ENCODE assay signal across 18 cellular contexts in genomic region chr9:95667789-95668188, GRCh38.
A peak's percentile ranks its signal among the peaks of the same experiment; 100 is the strongest.
DNase-seq lines count a peak whose midpoint lies in the region; ATAC-seq and TF ChIP-seq lines count a peak whose summit lies in the region.
"Had no signal": no experiment of that assay in that cellular context is flagged by ENCODE, and none has a peak within 500 bp of the region (broad histone marks: within the 10 kb centered on the region; RNA-seq: fewer than 3 reads in every experiment).

No MANE protein-coding gene starts in this region.

- H2AFZ ChIP-seq in parathyroid adenoma: peak overlapping the region; percentile 17
- H2AFZ ChIP-seq: GM23338 had no signal

- H3K9me3 ChIP-seq in parathyroid adenoma (ENCODE audit: control insufficient read depth, low read length): no peaks in the 10 kb centered on the region

- H3K79me2 ChIP-seq in parathyroid adenoma: no peaks in the 10 kb centered on the region

- no peaks in the 10 kb centered on the region for H3K36me3 ChIP-seq in parathyroid adenoma (ENCODE audit: control insufficient read depth, insufficient read depth, low read length)
- H3K36me3 ChIP-seq: BLaER1 treated with 17β-estradiol and CSF1 and Interleukin-3, amounts not matched to agents 10 nM and 100 nM had no signal

- H3K4me2 ChIP-seq in parathyroid adenoma (ENCODE audit: low read length): peak overlapping the region; percentile 31

- H3K9ac ChIP-seq in parathyroid adenoma: no peak overlapping the region

- H3K27ac ChIP-seq in parathyroid adenoma: no peak overlapping the region
- H3K27ac ChIP-seq: BLaER1 treated with 17β-estradiol and CSF1 and Interleukin-3, amounts not matched to agents 10 nM and 100 nM had no signal

- no peak overlapping the region for H3K4me3 ChIP-seq in parathyroid adenoma (ENCODE audit: low read depth, low read length)
- H3K4me3 ChIP-seq: BLaER1 treated with 17β-estradiol and CSF1 and Interleukin-3, amounts not matched to agents 10 nM and 100 nM; GM12878; GM23338 had no signal

- peaks cover 6% of the 10 kb centered on the region for H3K4me1 ChIP-seq in parathyroid adenoma

- peak; percentile 16 for DNase-seq in NCI-H510A treated with DMSO at 0.1 percent for 48 hours (lab: John Stamatoyannopoulos, UW)
- no peak for DNase-seq in NCI-H510A (lab: John Stamatoyannopoulos, UW)
- peak; percentile 78 for DNase-seq in NCI-H1417 treated with DMSO at 0.1 percent for 48 hours (lab: John Stamatoyannopoulos, UW)
- peak; percentile 82 for DNase-seq in NCI-H748 (lab: John Stamatoyannopoulos, UW; ENCODE audit: unreplicated experiment)
- no peak for DNase-seq in stimulated activated CD8-positive, alpha-beta memory T cell treated with anti-CD3 and anti-CD28 coated beads, Interleukin-4, amount 100 ng/mL, for 48 hours
- DNase-seq in kidney glomerular epithelial cell (lab: John Stamatoyannopoulos, UW): no peak
- DNase-seq: CD8-positive, alpha-beta memory T cell; GDM1; Karpas-422; MM.1S; NCI-H1930; NCI-H226; SW 1271 had no signal

- TF ChIP-seq CTCF in parathyroid adenoma (IDR thresholded peaks at IDR 0.05): no peak

- ATAC-seq in HG03354 (IDR thresholded peaks at IDR 0.05; ENCODE audit: poor library complexity, severe bottlenecking, unreplicated experiment): no peak
- ATAC-seq: GM12878, GM23338 had no signal

- H3K27me3 ChIP-seq in parathyroid adenoma (ENCODE audit: control insufficient read depth, insufficient read depth, low read length): no peaks in the 10 kb centered on the region
- H3K27me3 ChIP-seq: BLaER1 treated with 17β-estradiol and CSF1 and Interleukin-3, amounts not matched to agents 10 nM and 100 nM had no signal

Comparison
In these comparisons a context has a peak if more than half of its experiments do, and no peak if none do; other contexts are left out.
1. DNase-seq: peak in NCI-H510A treated with DMSO at 0.1 percent for 48 hours (single experiment), NCI-H1417 treated with DMSO at 0.1 percent for 48 hours (single experiment) and NCI-H748 (single experiment); none in NCI-H510A (single experiment), stimulated activated CD8-positive, alpha-beta memory T cell treated with anti-CD3 and anti-CD28 coated beads, Interleukin-4, amount 100 ng/mL, for 48 hours (single experiment) and kidney glomerular epithelial cell (single experiment).